25 cellular contexts compared by ENCODE assay signal in genomic region chr7:19852192-19852591, GRCh38.
"Had no signal": no experiment of that assay in that cellular context is flagged by ENCODE, and none has a peak within 500 bp of the region (broad histone marks: within the 10 kb centered on the region; RNA-seq: fewer than 3 reads in every experiment).

No MANE protein-coding gene starts in this region.

- H3K27ac ChIP-seq: dorsolateral prefrontal cortex, left lung, right lobe of liver, stomach, suprapubic skin, tibial nerve had no signal

- ATAC-seq: activated CD4-positive, alpha-beta T cell treated with anti-CD3 and anti-CD28 coated beads for 36 hours; activated T-cell treated with anti-CD3 and anti-CD28 coated beads, Interleukin-2, amount 50 U/mL, for 4 hours; effector memory CD8-positive, alpha-beta T cell; esophagus mucosa; left lung; right lobe of liver; stimulated activated memory B cell treated with anti-CD40 and anti-IgM and Interleukin-4, amounts not matched to agents 10 μg/mL and 1 μg/mL and 100 μg/mL, for 72 hours had no signal

- H3K27me3 ChIP-seq: dorsolateral prefrontal cortex, left lung, right lobe of liver, stomach, suprapubic skin, tibial nerve had no signal

- H3K9me3 ChIP-seq: left lung, right lobe of liver, stomach, suprapubic skin had no signal

- H3K36me3 ChIP-seq: left lung, right lobe of liver, stomach, suprapubic skin, tibial nerve had no signal

- H3K4me3 ChIP-seq: dorsolateral prefrontal cortex, left lung, lung, right lobe of liver, smooth muscle cell, stomach, suprapubic skin, tibial nerve had no signal

- H3K4me1 ChIP-seq: left lung, right lobe of liver, stomach, suprapubic skin, tibial nerve had no signal

- DNase-seq: activated B cell treated with CpG ODN at 0.5 μM for 24 hours; activated CD4-positive, alpha-beta T cell treated with anti-CD3 and anti-CD28 coated beads for 36 hours; activated CD4-positive, alpha-beta T cell treated with anti-CD3 and anti-CD28 coated beads, Interleukin-2, amount 50 U/mL, for 4 hours; activated CD8-positive, alpha-beta memory T cell treated with anti-CD3 and anti-CD28 coated beads for 24 hours; activated CD8-positive, alpha-beta memory T cell treated with anti-CD3 and anti-CD28 coated beads, Interleukin-2, amount 50 U/mL, for 48 hours; activated naive CD4-positive, alpha-beta T cell treated with Interleukin-2 at 50 U/mL for 16 hours; activated naive CD8-positive, alpha-beta T cell treated with anti-CD3 and anti-CD28 coated beads for 36 hours; activated T-cell treated with anti-CD3 and anti-CD28 coated beads, Interleukin-2, amount 50 U/mL, for 4 hours; central memory CD4-positive, alpha-beta T cell; dorsolateral prefrontal cortex; effector memory CD8-positive, alpha-beta T cell; foreskin melanocyte; immature natural killer cell; left lung; naive B cell; occipital lobe; right lobe of liver; stimulated activated CD4-positive, alpha-beta T cell treated with anti-CD3 and anti-CD28 coated beads, Interleukin-15, amount 100 ng/mL, for 24 hours; stomach had no signal
